14 cellular contexts compared by ENCODE assay signal in genomic region chr1:224273651-224274050, GRCh38. TPM values are rescaled to one million over a fixed set of nuclear protein-coding genes. Genes with fewer than 3 reads are reported as not detected.
DNase-seq lines count a peak whose midpoint lies in the region; ATAC-seq and TF ChIP-seq lines count a peak whose summit lies in the region.
"Had no signal": no experiment of that assay in that cellular context is flagged by ENCODE, and none has a peak within 500 bp of the region (broad histone marks: within the 10 kb centered on the region; RNA-seq: fewer than 3 reads in every experiment).

No MANE protein-coding gene starts in this region.

- TF ChIP-seq CTCF in omental fat pad (IDR thresholded peaks at IDR 0.05): no peak

- DNase-seq in HPDE6-E6E7 (ENCODE audit: extremely low spot score) (peak; percentile 36), astrocyte of the hippocampus (ENCODE audit: low read depth, low spot score) (peak; percentile 27), iris pigment epithelial cell (ENCODE audit: low read depth) (peak; percentile 81), DMS79 treated with DMSO at 0.1 percent for 48 hours (lab: John Stamatoyannopoulos, UW) (no peak), HAP-1 (ENCODE audit: low spot score in 2 of 2) (no peak), omental fat pad (ENCODE audit: low spot score) (no peak)
- DNase-seq in effector memory CD4-positive, alpha-beta T cell: no peak
- DNase-seq: activated CD4-positive, alpha-beta T cell treated with anti-CD3 and anti-CD28 coated beads for 48 hours; aorta; effector CD4-positive, alpha-beta T cell; NCI-H146; NCI-H526 treated with DMSO at 0.1 percent for 48 hours had no signal

- H3K4me1 ChIP-seq in ACC112 (ENCODE audit: control insufficient read depth, insufficient read depth, low read length, unreplicated experiment): no peaks in the 10 kb centered on the region
- H3K4me1 ChIP-seq in HAP-1: no peaks in the 10 kb centered on the region
- H3K4me1 ChIP-seq in effector memory CD4-positive, alpha-beta T cell (ENCODE audit: control insufficient read depth, insufficient read depth, low read length, poor library complexity, severe bottlenecking): no peaks in the 10 kb centered on the region

- no peaks in the 10 kb centered on the region for H3K9me3 ChIP-seq in HAP-1
- no peaks in the 10 kb centered on the region for H3K9me3 ChIP-seq in effector memory CD4-positive, alpha-beta T cell (ENCODE audit: control insufficient read depth, low read length)

- H3K36me3 ChIP-seq in ACC112 (ENCODE audit: insufficient read depth, low read length) (peaks cover 12% of the 10 kb centered on the region), HAP-1 (replicated peaks) (peaks cover 14% of the 10 kb centered on the region)
- H3K36me3 ChIP-seq in effector memory CD4-positive, alpha-beta T cell (ENCODE audit: control insufficient read depth, insufficient read depth, low read length): peaks cover 8% of the 10 kb centered on the region

- no peak for ATAC-seq in omental fat pad (ENCODE audit: low FRiP score)
- ATAC-seq: GM12878 had no signal

- H3K4me3 ChIP-seq in ACC112 (ENCODE audit: low read depth, low read length) (no peak overlapping the region), HAP-1 (no peak overlapping the region)
- H3K4me3 ChIP-seq in effector memory CD4-positive, alpha-beta T cell (ENCODE audit: insufficient read depth, low read depth, low read length, poor library complexity, severe bottlenecking): no peak overlapping the region
- H3K4me3 ChIP-seq: GM12878 had no signal

- in situ Hi-C loops in HAP-1 (cut with MboI; ENCODE audit: low sequenced_read_pairs): no loop called here

- no peaks in the 10 kb centered on the region for H3K79me2 ChIP-seq in ACC112 (ENCODE audit: control insufficient read depth, insufficient read depth, low read length, unreplicated experiment)

- H3K27me3 ChIP-seq in ACC112 (ENCODE audit: insufficient read depth, low read length): no peaks in the 10 kb centered on the region
- H3K27me3 ChIP-seq in HAP-1 (ENCODE audit: low read depth): no peaks in the 10 kb centered on the region
- H3K27me3 ChIP-seq in effector memory CD4-positive, alpha-beta T cell (replicated peaks; ENCODE audit: control insufficient read depth, insufficient read depth, low read length, poor library complexity, severe bottlenecking): no peaks in the 10 kb centered on the region

- H2AFZ ChIP-seq in ACC112 (ENCODE audit: low read length, unreplicated experiment): no peak overlapping the region

- 0 out of 2 replicates have a peak overlapping the region, but pooled peaks have one; percentile 2 for H3K27ac ChIP-seq in ACC112 (ENCODE audit: low read depth, low read length)
- H3K27ac ChIP-seq in effector memory CD4-positive, alpha-beta T cell (ENCODE audit: insufficient read depth, low read length, poor library complexity, severe bottlenecking): no peak overlapping the region

RNA-seq across cellular contexts. Expression of gene NVL, which starts 56.3 kb away (rescaled TPM):
- total RNA-seq in omental fat pad: 10 to 100 TPM in 3 of 4 donors, 1 to 10 TPM in 1; 10.0 to 21.9 (median 17.3) TPM

Comparison
In these comparisons a context has a peak if more than half of its experiments do, and no peak if none do; other contexts are left out.
1. DNase-seq: peak in HPDE6-E6E7 (single experiment), astrocyte of the hippocampus (single experiment) and iris pigment epithelial cell (single experiment); none in DMS79 treated with DMSO at 0.1 percent for 48 hours (single experiment), HAP-1 (0 of 2), omental fat pad (single experiment) and effector memory CD4-positive, alpha-beta T cell (0 of 3).